8 cellular contexts compared by ENCODE assay signal in the genomic region with DNA sequence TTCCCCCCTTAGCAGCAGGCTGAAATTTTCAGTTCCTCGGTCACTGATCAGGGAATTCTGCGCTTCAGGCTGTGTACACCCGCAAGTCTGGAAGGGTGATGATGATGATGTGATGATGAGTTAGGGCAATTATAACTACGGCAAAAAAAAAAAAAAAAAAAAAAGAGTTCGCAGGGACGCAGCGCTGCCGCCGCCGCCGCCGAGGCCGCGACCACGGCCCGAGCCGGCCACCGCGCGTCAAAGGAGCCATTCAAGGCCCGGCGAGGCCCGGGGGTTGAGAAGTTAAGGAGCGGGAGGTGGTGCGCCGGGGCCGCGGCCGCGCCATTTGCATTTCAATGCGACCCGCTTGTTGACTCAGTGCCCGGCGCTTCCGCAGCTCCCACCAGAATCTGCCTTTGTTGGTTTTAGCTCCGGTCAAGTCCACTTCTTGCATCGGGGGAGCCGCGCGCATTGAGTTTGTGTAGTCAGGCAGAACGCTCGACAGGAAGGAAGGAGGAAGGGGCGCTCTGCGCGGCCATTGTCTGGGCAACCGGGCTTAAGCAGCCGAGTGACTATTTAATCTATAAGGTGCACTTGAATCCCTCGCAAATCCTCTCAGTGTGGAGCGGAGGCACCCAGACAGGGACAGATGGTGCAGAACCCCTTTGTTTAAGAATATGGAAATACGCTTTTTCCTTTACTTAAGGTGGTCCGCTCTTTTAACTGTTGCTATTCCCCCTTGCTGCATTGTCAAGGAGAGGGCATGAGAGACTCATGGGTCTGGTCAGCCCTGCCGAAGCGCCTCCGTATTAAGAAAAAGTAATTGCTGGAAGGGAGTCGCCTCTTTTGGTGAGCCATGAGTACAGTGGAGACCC.
A peak's percentile ranks its signal among the peaks of the same experiment; 100 is the strongest.
DNase-seq lines count a peak whose midpoint lies in the region; ATAC-seq, FAIRE-seq and TF ChIP-seq lines count a peak whose summit lies in the region.

No MANE protein-coding gene starts in this region.

- H3K4me1 ChIP-seq in adipocyte (ENCODE audit: control insufficient read depth, insufficient read depth, low read length) (peaks cover 15% of the 10 kb centered on the region), neutrophil (ENCODE audit: control insufficient read depth in 1 of 2, insufficient read depth in 1 of 2, low read depth in 1 of 2, low read length in 1 of 2) (peaks cover 5 to 12% of the 10 kb centered on the region in 2 experiments)

- no peaks in the 10 kb centered on the region for H3K9me3 ChIP-seq in adipocyte (ENCODE audit: control insufficient read depth, low read length)
- no peaks in the 10 kb centered on the region for H3K9me3 ChIP-seq in neutrophil

- intact Hi-C loops in Right ventricle myocardium superior (cut with DNase I) = no loop called here

- peak overlapping the region; percentile 84 for H3K9ac ChIP-seq in adipocyte (ENCODE audit: low read length)

- TF ChIP-seq CTCF in neutrophil (IDR thresholded peaks at IDR 0.05) = no peak

- H3K4me3 ChIP-seq in adipocyte (ENCODE audit: low read length) = peak overlapping the region; percentile 84
- peak overlapping the region; percentile 21 to 53 for H3K4me3 ChIP-seq in neutrophil (ENCODE audit: low read depth in 1 of 2, low read length in 1 of 2)

- H3K36me3 ChIP-seq in adipocyte (ENCODE audit: control insufficient read depth, insufficient read depth, low read length, severe bottlenecking) = no peaks in the 10 kb centered on the region
- H3K36me3 ChIP-seq in neutrophil = no peaks in the 10 kb centered on the region

- DNase-seq in GM12891 (ENCODE audit: insufficient read length, low spot score) (peak; percentile 19), NCI-H510A treated with DMSO at 0.1 percent for 48 hours (lab: John Stamatoyannopoulos, UW) (peak; percentile 87), adipocyte (ENCODE audit: low read depth) (peak; percentile 75), Right ventricle myocardium superior (peak; percentile 75)
- no peak for DNase-seq in NK-92 treated with Interleukin-12 subunit alpha and Interleukin-12 subunit beta, amount 100 ng/mL, for 24 hours (lab: John Stamatoyannopoulos, UW)

- TF ChIP-seq POLR2A in GM12891 (IDR thresholded peaks at IDR 0.05; ENCODE audit: low read depth, low read length) = no peak

- no peak overlapping the region for H3K27ac ChIP-seq in neutrophil

- no peak for FAIRE-seq in GM12891 (lab: Jason Lieb, UNC)

- H3K27me3 ChIP-seq in adipocyte (replicated peaks; ENCODE audit: control insufficient read depth, insufficient read depth, low read length) = no peaks in the 10 kb centered on the region
- peaks cover 27% of the 10 kb centered on the region for H3K27me3 ChIP-seq in neutrophil

- peak; percentile 74 for ATAC-seq in HG02678 (IDR thresholded peaks at IDR 0.05; ENCODE audit: unreplicated experiment)
- peak; percentile 88 for ATAC-seq in Right ventricle myocardium superior (ENCODE audit: poor library complexity)
- no peak for ATAC-seq in HG02870 (IDR thresholded peaks at IDR 0.05; ENCODE audit: unreplicated experiment)

TF ChIP-seq in GM12891, 5 proteins besides CTCF, POLR2A, EP300 and RAD21:
- TF ChIP-seq TAF1 (IDR thresholded peaks at IDR 0.05; ENCODE audit: low read depth, low read length) = no peak
- TF ChIP-seq PAX5 (IDR thresholded peaks at IDR 0.05; ENCODE audit: insufficient read depth, low read length, severe bottlenecking) = no peak
- TF ChIP-seq POLR2AphosphoS5 (IDR thresholded peaks at IDR 0.05; ENCODE audit: low read depth, low read length) = no peak
- TF ChIP-seq SPI1 (IDR thresholded peaks at IDR 0.05; ENCODE audit: low read depth, low read length) = no peak
- no peak for TF ChIP-seq POU2F2 (IDR thresholded peaks at IDR 0.05; ENCODE audit: low read depth, low read length)
